In the genomic region with DNA sequence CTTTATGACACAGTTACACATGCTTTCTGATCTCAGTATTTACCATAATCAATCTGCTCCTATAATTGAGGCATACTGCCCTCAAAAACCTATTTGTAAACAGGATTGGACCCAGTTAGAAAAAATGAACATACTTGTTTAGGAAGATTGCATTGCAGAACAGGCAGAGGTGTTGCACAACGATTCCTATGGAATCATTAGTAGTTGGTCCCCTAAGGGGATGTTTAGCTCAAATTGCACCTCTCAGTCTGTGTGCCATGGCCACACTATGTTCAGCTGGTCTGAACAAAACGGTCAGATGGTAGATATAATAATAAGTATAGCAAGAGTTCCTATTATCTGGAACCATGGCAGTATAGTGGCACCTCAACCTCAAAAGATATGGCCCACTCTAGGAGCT, we compare ENCODE assay signal across 6 cellular contexts. TPM values are rescaled to one million over a fixed set of nuclear protein-coding genes. Genes with fewer than 3 reads are reported as not detected.
"Had no signal": no experiment of that assay in that cellular context is flagged by ENCODE, and none has a peak within 500 bp of the region (broad histone marks: within the 10 kb centered on the region; RNA-seq: fewer than 3 reads in every experiment).

No MANE protein-coding gene starts in this region.

RNA-seq across cellular contexts. Expression of gene SLC22A16, which starts 28.5 kb away (rescaled TPM):
- total RNA-seq: GM23248, H1, H4, H7, H9, HFFc6 had no signal
- polyA plus RNA-seq: GM23248, H1 had no signal
